ENCODE assay signal across 1 cellular context in the genomic region with DNA sequence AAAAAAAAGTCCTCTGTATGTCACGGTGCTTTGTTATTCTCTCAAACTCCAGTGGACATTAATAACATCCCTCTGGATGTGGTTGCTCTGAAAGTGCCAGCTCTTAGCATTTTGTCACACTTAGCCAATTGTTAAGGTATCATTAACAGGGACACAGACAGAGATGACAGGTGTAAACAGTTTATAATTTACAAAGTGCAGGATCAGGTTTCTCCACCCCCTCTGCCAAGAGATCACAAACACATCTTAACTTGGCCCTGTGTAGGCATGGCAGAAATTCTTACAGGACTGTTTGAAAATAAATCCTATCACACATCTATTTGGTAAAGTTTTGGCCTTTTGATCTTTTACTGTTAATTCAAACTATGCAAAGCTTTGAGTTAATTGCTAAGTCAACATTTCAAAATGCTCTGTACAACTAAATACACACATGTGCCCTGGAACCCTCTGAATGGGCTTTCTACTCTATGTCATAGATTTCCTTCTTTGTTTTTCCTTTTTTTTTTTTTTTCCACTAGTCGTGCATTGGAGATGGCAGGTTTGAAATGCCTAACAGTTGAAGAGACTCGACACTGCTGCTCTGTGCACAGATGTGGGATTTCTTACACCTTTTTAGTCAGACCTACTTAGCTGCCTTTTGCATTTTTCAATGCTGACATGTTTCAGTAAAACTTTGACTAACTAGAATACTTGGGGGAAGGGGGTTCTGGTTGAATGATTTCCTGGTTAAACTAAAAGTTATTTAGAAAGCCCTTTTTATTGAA.
TF ChIP-seq lines count a peak whose summit lies in the region.

No MANE protein-coding gene starts in this region.

TF ChIP-seq in HepG2, 621 proteins besides CTCF, POLR2A, EP300 and RAD21 (continued from another document and continues in another):
- TF ChIP-seq RNF2 (conservative IDR thresholded peaks at IDR 0.05; ENCODE audit: low read depth) (no peak; the same call in 1 of the 2 replicates), ISL2 (CRISPR knock-in tag; IDR thresholded peaks at IDR 0.05) (peak; percentile 99), FOXA3 (CRISPR knock-in tag; IDR thresholded peaks at IDR 0.05) (peak; percentile 96), POLR2AphosphoS2 (IDR thresholded peaks at IDR 0.05; ENCODE audit: low read depth, low read length) (no peak), HOMEZ (CRISPR knock-in tag; IDR thresholded peaks at IDR 0.05; ENCODE audit: low read depth) (peak; percentile 60; the same call in 1 of the 2 replicates), ZNF121 (CRISPR knock-in tag; IDR thresholded peaks at IDR 0.05) (no peak), FOSL1 (CRISPR knock-in tag; IDR thresholded peaks at IDR 0.05; ENCODE audit: borderline replicate concordance) (no peak; the same call in 1 of the 2 replicates), TCF12 (IDR thresholded peaks at IDR 0.05) (no peak), TCF12 (CRISPR knock-in tag; IDR thresholded peaks at IDR 0.05) (0 out of 2 replicates have a peak, but pooled peaks have one; percentile 39), PHF21A (CRISPR knock-in tag; IDR thresholded peaks at IDR 0.05) (peak; percentile 81), ZNF83 (CRISPR knock-in tag; IDR thresholded peaks at IDR 0.05; ENCODE audit: borderline replicate concordance) (no peak), MEIS2 (CRISPR knock-in tag; IDR thresholded peaks at IDR 0.05) (peak; percentile 97), HDAC6 (IDR thresholded peaks at IDR 0.05; ENCODE audit: low read depth, low read length) (no peak), ZBTB8A (CRISPR knock-in tag; IDR thresholded peaks at IDR 0.05; ENCODE audit: borderline replicate concordance, low read depth) (no peak), ZNF562 (CRISPR knock-in tag; IDR thresholded peaks at IDR 0.05; ENCODE audit: borderline replicate concordance) (no peak), ZNF430 (CRISPR knock-in tag; IDR thresholded peaks at IDR 0.05) (no peak), TERF1 (CRISPR knock-in tag; IDR thresholded peaks at IDR 0.05) (no peak), ZBTB1 (CRISPR knock-in tag; IDR thresholded peaks at IDR 0.05; ENCODE audit: borderline replicate concordance) (no peak), ZNF780A (CRISPR knock-in tag; IDR thresholded peaks at IDR 0.05) (no peak), ZNF552 (CRISPR knock-in tag; IDR thresholded peaks at IDR 0.05; ENCODE audit: borderline replicate concordance) (no peak), NFE2 (CRISPR knock-in tag; IDR thresholded peaks at IDR 0.05) (no peak), ZNF225 (CRISPR knock-in tag; IDR thresholded peaks at IDR 0.05) (no peak), ZNF235 (CRISPR knock-in tag; IDR thresholded peaks at IDR 0.05; ENCODE audit: borderline replicate concordance) (no peak), ZNF296 (CRISPR knock-in tag; conservative IDR thresholded peaks at IDR 0.05) (no peak), ZNF790 (CRISPR knock-in tag; IDR thresholded peaks at IDR 0.05; ENCODE audit: borderline replicate concordance) (no peak), PLSCR1 (CRISPR knock-in tag; IDR thresholded peaks at IDR 0.05; ENCODE audit: borderline replicate concordance) (no peak), TGIF2 (CRISPR knock-in tag; IDR thresholded peaks at IDR 0.05) (0 out of 2 replicates have a peak, but pooled peaks have one; percentile 26), TIGD3 (CRISPR knock-in tag; IDR thresholded peaks at IDR 0.05; ENCODE audit: borderline replicate concordance) (no peak), THAP7 (CRISPR knock-in tag; IDR thresholded peaks at IDR 0.05) (no peak)
- TF ChIP-seq, protein P1, sequence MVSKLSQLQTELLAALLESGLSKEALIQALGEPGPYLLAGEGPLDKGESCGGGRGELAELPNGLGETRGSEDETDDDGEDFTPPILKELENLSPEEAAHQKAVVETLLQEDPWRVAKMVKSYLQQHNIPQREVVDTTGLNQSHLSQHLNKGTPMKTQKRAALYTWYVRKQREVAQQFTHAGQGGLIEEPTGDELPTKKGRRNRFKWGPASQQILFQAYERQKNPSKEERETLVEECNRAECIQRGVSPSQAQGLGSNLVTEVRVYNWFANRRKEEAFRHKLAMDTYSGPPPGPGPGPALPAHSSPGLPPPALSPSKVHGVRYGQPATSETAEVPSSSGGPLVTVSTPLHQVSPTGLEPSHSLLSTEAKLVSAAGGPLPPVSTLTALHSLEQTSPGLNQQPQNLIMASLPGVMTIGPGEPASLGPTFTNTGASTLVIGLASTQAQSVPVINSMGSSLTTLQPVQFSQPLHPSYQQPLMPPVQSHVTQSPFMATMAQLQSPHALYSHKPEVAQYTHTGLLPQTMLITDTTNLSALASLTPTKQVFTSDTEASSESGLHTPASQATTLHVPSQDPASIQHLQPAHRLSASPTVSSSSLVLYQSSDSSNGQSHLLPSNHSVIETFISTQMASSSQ (IDR thresholded peaks at IDR 0.05; ENCODE audit: low read depth): peak; percentile 79
- TF ChIP-seq, protein P1 (CRISPR knock-in tag; IDR thresholded peaks at IDR 0.05; ENCODE audit: borderline replicate concordance): peak; percentile 87; the same call in 1 of the 2 replicates
- TF ChIP-seq, protein P2, sequence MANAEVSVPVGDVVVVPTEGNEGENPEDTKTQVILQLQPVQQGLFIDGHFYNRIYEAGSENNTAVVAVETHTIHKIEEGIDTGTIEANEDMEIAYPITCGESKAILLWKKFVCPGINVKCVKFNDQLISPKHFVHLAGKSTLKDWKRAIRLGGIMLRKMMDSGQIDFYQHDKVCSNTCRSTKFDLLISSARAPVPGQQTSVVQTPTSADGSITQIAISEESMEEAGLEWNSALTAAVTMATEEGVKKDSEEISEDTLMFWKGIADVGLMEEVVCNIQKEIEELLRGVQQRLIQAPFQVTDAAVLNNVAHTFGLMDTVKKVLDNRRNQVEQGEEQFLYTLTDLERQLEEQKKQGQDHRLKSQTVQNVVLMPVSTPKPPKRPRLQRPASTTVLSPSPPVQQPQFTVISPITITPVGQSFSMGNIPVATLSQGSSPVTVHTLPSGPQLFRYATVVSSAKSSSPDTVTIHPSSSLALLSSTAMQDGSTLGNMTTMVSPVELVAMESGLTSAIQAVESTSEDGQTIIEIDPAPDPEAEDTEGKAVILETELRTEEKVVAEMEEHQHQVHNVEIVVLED (CRISPR knock-in tag; IDR thresholded peaks at IDR 0.05; ENCODE audit: borderline replicate concordance): peak; percentile 44; the same call in 1 of the 2 replicates
- TF ChIP-seq, protein P3, sequence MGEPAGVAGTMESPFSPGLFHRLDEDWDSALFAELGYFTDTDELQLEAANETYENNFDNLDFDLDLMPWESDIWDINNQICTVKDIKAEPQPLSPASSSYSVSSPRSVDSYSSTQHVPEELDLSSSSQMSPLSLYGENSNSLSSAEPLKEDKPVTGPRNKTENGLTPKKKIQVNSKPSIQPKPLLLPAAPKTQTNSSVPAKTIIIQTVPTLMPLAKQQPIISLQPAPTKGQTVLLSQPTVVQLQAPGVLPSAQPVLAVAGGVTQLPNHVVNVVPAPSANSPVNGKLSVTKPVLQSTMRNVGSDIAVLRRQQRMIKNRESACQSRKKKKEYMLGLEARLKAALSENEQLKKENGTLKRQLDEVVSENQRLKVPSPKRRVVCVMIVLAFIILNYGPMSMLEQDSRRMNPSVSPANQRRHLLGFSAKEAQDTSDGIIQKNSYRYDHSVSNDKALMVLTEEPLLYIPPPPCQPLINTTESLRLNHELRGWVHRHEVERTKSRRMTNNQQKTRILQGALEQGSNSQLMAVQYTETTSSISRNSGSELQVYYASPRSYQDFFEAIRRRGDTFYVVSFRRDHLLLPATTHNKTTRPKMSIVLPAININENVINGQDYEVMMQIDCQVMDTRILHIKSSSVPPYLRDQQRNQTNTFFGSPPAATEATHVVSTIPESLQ (CRISPR knock-in tag; conservative IDR thresholded peaks at IDR 0.05): no peak
- TF ChIP-seq, protein P4, sequence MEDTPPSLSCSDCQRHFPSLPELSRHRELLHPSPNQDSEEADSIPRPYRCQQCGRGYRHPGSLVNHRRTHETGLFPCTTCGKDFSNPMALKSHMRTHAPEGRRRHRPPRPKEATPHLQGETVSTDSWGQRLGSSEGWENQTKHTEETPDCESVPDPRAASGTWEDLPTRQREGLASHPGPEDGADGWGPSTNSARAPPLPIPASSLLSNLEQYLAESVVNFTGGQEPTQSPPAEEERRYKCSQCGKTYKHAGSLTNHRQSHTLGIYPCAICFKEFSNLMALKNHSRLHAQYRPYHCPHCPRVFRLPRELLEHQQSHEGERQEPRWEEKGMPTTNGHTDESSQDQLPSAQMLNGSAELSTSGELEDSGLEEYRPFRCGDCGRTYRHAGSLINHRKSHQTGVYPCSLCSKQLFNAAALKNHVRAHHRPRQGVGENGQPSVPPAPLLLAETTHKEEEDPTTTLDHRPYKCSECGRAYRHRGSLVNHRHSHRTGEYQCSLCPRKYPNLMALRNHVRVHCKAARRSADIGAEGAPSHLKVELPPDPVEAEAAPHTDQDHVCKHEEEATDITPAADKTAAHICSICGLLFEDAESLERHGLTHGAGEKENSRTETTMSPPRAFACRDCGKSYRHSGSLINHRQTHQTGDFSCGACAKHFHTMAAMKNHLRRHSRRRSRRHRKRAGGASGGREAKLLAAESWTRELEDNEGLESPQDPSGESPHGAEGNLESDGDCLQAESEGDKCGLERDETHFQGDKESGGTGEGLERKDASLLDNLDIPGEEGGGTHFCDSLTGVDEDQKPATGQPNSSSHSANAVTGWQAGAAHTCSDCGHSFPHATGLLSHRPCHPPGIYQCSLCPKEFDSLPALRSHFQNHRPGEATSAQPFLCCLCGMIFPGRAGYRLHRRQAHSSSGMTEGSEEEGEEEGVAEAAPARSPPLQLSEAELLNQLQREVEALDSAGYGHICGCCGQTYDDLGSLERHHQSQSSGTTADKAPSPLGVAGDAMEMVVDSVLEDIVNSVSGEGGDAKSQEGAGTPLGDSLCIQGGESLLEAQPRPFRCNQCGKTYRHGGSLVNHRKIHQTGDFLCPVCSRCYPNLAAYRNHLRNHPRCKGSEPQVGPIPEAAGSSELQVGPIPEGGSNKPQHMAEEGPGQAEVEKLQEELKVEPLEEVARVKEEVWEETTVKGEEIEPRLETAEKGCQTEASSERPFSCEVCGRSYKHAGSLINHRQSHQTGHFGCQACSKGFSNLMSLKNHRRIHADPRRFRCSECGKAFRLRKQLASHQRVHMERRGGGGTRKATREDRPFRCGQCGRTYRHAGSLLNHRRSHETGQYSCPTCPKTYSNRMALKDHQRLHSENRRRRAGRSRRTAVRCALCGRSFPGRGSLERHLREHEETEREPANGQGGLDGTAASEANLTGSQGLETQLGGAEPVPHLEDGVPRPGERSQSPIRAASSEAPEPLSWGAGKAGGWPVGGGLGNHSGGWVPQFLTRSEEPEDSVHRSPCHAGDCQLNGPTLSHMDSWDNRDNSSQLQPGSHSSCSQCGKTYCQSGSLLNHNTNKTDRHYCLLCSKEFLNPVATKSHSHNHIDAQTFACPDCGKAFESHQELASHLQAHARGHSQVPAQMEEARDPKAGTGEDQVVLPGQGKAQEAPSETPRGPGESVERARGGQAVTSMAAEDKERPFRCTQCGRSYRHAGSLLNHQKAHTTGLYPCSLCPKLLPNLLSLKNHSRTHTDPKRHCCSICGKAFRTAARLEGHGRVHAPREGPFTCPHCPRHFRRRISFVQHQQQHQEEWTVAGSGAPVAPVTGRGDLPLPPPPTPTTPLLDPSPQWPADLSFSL (CRISPR knock-in tag; IDR thresholded peaks at IDR 0.05): no peak
